ENCODE assay signal across 9 cellular contexts in genomic region chr4:122577808-122578781, GRCh38. TPM values are rescaled to one million over a fixed set of nuclear protein-coding genes. Genes with fewer than 3 reads are reported as not detected.
DNase-seq lines count a peak whose midpoint lies in the region; ATAC-seq, FAIRE-seq and TF ChIP-seq lines count a peak whose summit lies in the region.
"Had no signal": no experiment of that assay in that cellular context is flagged by ENCODE, and none has a peak within 500 bp of the region (broad histone marks: within the 10 kb centered on the region; RNA-seq: fewer than 3 reads in every experiment).

No MANE protein-coding gene starts in this region.

- H3K27me3 ChIP-seq in ascending aorta, result no peaks in the 10 kb centered on the region

- H3K9me3 ChIP-seq in ascending aorta (no peaks in the 10 kb centered on the region), kidney (ENCODE audit: control insufficient read depth in 1 of 2, low read length in 2 of 2) (no peaks in the 10 kb centered on the region)

- H3K4me3 ChIP-seq in ascending aorta, result no peak overlapping the region
- no peak overlapping the region for H3K4me3 ChIP-seq in kidney (ENCODE audit: low read length in 2 of 2)

- H3K9ac ChIP-seq in kidney (ENCODE audit: low read length in 2 of 2), result no peak overlapping the region

- peak; percentile 73 for ATAC-seq in GM21825 (IDR thresholded peaks at IDR 0.05; ENCODE audit: unreplicated experiment)

- peak; percentile 4 for DNase-seq in DMS79 treated with DMSO at 0.1 percent for 48 hours (lab: John Stamatoyannopoulos, UW)
- no peak for DNase-seq in DMS79 (lab: John Stamatoyannopoulos, UW)
- peak; percentile 98 for DNase-seq in Kasumi-1 (lab: John Stamatoyannopoulos, UW)
- peak in 4 of 5 experiments; percentile 54 to 73 (median 66) for DNase-seq in T-helper 2 cell
- no peak for DNase-seq in ascending aorta (ENCODE audit: low spot score in 2 of 2)
- no peak for DNase-seq in kidney
- peak; percentile 39 for DNase-seq in stimulated activated CD8-positive, alpha-beta memory T cell treated with anti-CD3 and anti-CD28 coated beads, Interleukin-4, amount 100 ng/mL, for 24 hours (ENCODE audit: low read depth)

- H3K4me1 ChIP-seq in ascending aorta (no peaks in the 10 kb centered on the region), kidney (ENCODE audit: control insufficient read depth in 1 of 2, insufficient read depth in 1 of 2, low read depth in 1 of 2, low read length in 2 of 2) (no peaks in the 10 kb centered on the region)

- H3K27ac ChIP-seq in ascending aorta (no peak overlapping the region), kidney (ENCODE audit: low read depth in 2 of 2, low read length in 2 of 2) (no peak overlapping the region)

- intact Hi-C loops in ascending aorta (cut with DNase I), result no loop called here
- intact Hi-C loops in kidney (cut with DNase I), result no loop called here

- FAIRE-seq in kidney (lab: Jason Lieb, UNC), result peak; percentile 96

- H3K36me3 ChIP-seq in ascending aorta (no peaks in the 10 kb centered on the region), kidney (ENCODE audit: control insufficient read depth in 1 of 2, insufficient read depth in 2 of 2, low read length in 2 of 2) (no peaks in the 10 kb centered on the region)

- TF ChIP-seq CTCF in ascending aorta (IDR thresholded peaks at IDR 0.05) (peak in 2 of 3 experiments; percentile 48 to 56), kidney (IDR thresholded peaks at IDR 0.05; ENCODE audit: borderline replicate concordance, extremely low read depth, insufficient read depth) (peak; percentile 49)

RNA-seq across cellular contexts. Expression of gene IL21, which starts 42.8 kb away (rescaled TPM):
- total RNA-seq in ascending aorta, result not detected
- total RNA-seq in kidney, result not detected
- not detected for polyA plus RNA-seq in kidney (ENCODE audit: insufficient read depth, low read depth, low replicate concordance)
- total RNA-seq: pulmonary artery endothelial cell had no signal

Comparison
In these comparisons a context has a peak if more than half of its experiments do, and no peak if none do; other contexts are left out.
1. DNase-seq: peak in DMS79 treated with DMSO at 0.1 percent for 48 hours (single experiment), Kasumi-1 (2 of 2), T-helper 2 cell (4 of 5) and stimulated activated CD8-positive, alpha-beta memory T cell treated with anti-CD3 and anti-CD28 coated beads, Interleukin-4, amount 100 ng/mL, for 24 hours (single experiment); none in DMS79 (single experiment), ascending aorta (0 of 2) and kidney (single experiment).